ENCODE assay signal across 1 cellular context in genomic region chr9:33816327-33817252, GRCh38.
TF ChIP-seq lines count a peak whose summit lies in the region.

UBE2R2 (plus strand) TSS chr9:33817160; CDS start chr9:33817758, 598 bp downstream.

TF ChIP-seq in HepG2, 621 proteins besides CTCF, POLR2A, EP300 and RAD21 (continued from another document and continues in another):
- TF ChIP-seq CEBPZ (IDR thresholded peaks at IDR 0.05; ENCODE audit: low read length) (no peak), TARDBP (CRISPR knock-in tag; IDR thresholded peaks at IDR 0.05) (peak; percentile 81), ISX (CRISPR knock-in tag; conservative IDR thresholded peaks at IDR 0.05) (0 out of 2 replicates have a peak, but pooled peaks have one; percentile 33), ZNF256 (CRISPR knock-in tag; conservative IDR thresholded peaks at IDR 0.05) (0 out of 2 replicates have a peak, but pooled peaks have one; percentile 60), SKI (IDR thresholded peaks at IDR 0.05; ENCODE audit: partially characterized antibody) (peak; percentile 37), ZNF280B (CRISPR knock-in tag; IDR thresholded peaks at IDR 0.05; ENCODE audit: borderline replicate concordance) (0 out of 2 replicates have a peak, but pooled peaks have one; percentile 30), MLXIP (CRISPR knock-in tag; IDR thresholded peaks at IDR 0.05; ENCODE audit: borderline replicate concordance) (no peak), ZNF362 (CRISPR knock-in tag; IDR thresholded peaks at IDR 0.05; ENCODE audit: borderline replicate concordance) (peak; percentile 62; the same call in 1 of the 2 replicates), ZFAT (CRISPR knock-in tag; conservative IDR thresholded peaks at IDR 0.05) (no peak), CEBPB (IDR thresholded peaks at IDR 0.05; ENCODE audit: borderline replicate concordance, low read depth, low read length) (no peak), RXRB (CRISPR knock-in tag; IDR thresholded peaks at IDR 0.05; ENCODE audit: borderline replicate concordance) (0 out of 2 replicates have a peak, but pooled peaks have one; percentile 8), DDIT3 (CRISPR knock-in tag; IDR thresholded peaks at IDR 0.05) (0 out of 2 replicates have a peak, but pooled peaks have one; percentile 9), ZNF687 (CRISPR knock-in tag; IDR thresholded peaks at IDR 0.05) (peak; percentile 92), ZNF724P (CRISPR knock-in tag; IDR thresholded peaks at IDR 0.05; ENCODE audit: borderline replicate concordance) (peak; percentile 73), PLSCR1 (CRISPR knock-in tag; IDR thresholded peaks at IDR 0.05; ENCODE audit: borderline replicate concordance) (no peak), ZNF343 (CRISPR knock-in tag; IDR thresholded peaks at IDR 0.05) (peak; percentile 55; the same call in 1 of the 2 replicates), E2F2 (CRISPR knock-in tag; IDR thresholded peaks at IDR 0.05; ENCODE audit: borderline replicate concordance) (peak; percentile 24; the same call in 1 of the 2 replicates), ZNF557 (CRISPR knock-in tag; IDR thresholded peaks at IDR 0.05) (no peak), ZNF281 (CRISPR knock-in tag; IDR thresholded peaks at IDR 0.05; ENCODE audit: borderline replicate concordance) (peak; percentile 92), ZNF83 (CRISPR knock-in tag; IDR thresholded peaks at IDR 0.05; ENCODE audit: borderline replicate concordance) (0 out of 2 replicates have a peak, but pooled peaks have one; percentile 43), ZNF792 (CRISPR knock-in tag; IDR thresholded peaks at IDR 0.05) (no peak), SIX1 (CRISPR knock-in tag; IDR thresholded peaks at IDR 0.05; ENCODE audit: borderline replicate concordance) (no peak), ZFP91 (CRISPR knock-in tag; IDR thresholded peaks at IDR 0.05; ENCODE audit: borderline replicate concordance) (peak; percentile 82; the same call in 1 of the 2 replicates), ZNF556 (CRISPR knock-in tag; IDR thresholded peaks at IDR 0.05; ENCODE audit: borderline replicate concordance) (peak; percentile 88)
